30 cellular contexts compared by ENCODE assay signal in the genomic region with DNA sequence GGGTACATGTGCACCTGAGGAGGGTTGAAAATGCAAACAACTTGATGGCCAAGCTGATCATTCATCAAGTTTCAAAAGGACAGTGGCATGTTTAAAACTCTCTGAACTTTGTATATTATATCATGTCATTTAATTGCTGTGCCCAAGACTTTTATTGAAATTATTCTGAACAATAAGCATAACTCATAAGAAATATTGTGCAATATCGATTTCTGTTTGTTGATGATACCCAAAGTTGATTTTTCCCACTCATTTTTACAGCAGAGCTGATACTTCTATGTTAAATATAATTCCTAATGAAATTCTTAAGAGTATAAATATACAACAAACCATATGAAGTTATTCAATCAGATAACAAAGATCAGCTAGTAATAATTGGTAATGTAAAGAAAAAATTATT. TPM values are rescaled to one million over a fixed set of nuclear protein-coding genes. Genes with fewer than 3 reads are reported as not detected.
"Had no signal": no experiment of that assay in that cellular context is flagged by ENCODE, and none has a peak within 500 bp of the region (broad histone marks: within the 10 kb centered on the region; RNA-seq: fewer than 3 reads in every experiment).

No MANE protein-coding gene starts in this region.

- H3K4me2 ChIP-seq: smooth muscle cell had no signal

- H3K27ac ChIP-seq: neutrophil, ovary, parathyroid adenoma, psoas muscle, skin epidermis, spleen, suprapubic skin, testis, tibial artery, transverse colon, upper lobe of right lung, uterus had no signal

- H3K36me3 ChIP-seq: neutrophil, ovary, spleen, suprapubic skin, tibial artery, transverse colon, upper lobe of right lung, uterus had no signal

- H3K9me3 ChIP-seq: neutrophil, ovary, psoas muscle, spleen, suprapubic skin, testis, tibial artery, transverse colon, upper lobe of right lung, uterus had no signal

- H3K4me1 ChIP-seq: parathyroid adenoma, psoas muscle, spleen, suprapubic skin, testis, tibial artery, transverse colon, upper lobe of right lung had no signal

- H3K79me2 ChIP-seq: parathyroid adenoma had no signal

- H3K4me3 ChIP-seq: ovary, psoas muscle, skin epidermis, smooth muscle cell, spleen, suprapubic skin, testis, tibial artery, transverse colon, upper lobe of right lung, uterus had no signal

- DNase-seq: naive thymus-derived CD8-positive, alpha-beta T cell; nephron progenitor cell; occipital lobe; ovary; posterior cingulate gyrus; psoas muscle; right cardiac atrium; spleen; stimulated activated CD4-positive, alpha-beta T cell treated with anti-CD3 and anti-CD28 coated beads, Interleukin-12 subunit alpha, Interleukin-12 subunit beta, amount 100 ng/mL, for 4 hours; stimulated activated CD4-positive, alpha-beta T cell treated with anti-CD3 and anti-CD28 coated beads, Interleukin-1b, Interleukin-23, amount 100 ng/mL, for 48 hours; stimulated activated CD4-positive, alpha-beta T cell treated with anti-CD3 and anti-CD28 coated beads, Interleukin-4, amount 100 ng/mL, for 1 hour; stimulated activated CD4-positive, alpha-beta T cell treated with anti-CD3 and anti-CD28 coated beads, Interleukin-4, amount 100 ng/mL, for 4 hours; stimulated activated CD8-positive, alpha-beta memory T cell treated with anti-CD3 and anti-CD28 coated beads, Interleukin-4, amount 100 ng/mL, for 48 hours; stimulated activated naive CD4-positive, alpha-beta T cell; stimulated activated naive CD8-positive, alpha-beta T cell treated with anti-CD3 and anti-CD28 coated beads, Interleukin-15, amount 100 ng/mL, for 72 hours; stimulated activated naive CD8-positive, alpha-beta T cell treated with anti-CD3 and anti-CD28 coated beads, Interleukin-15, Interleukin-2, amounts not matched to agents 100 U/mL and 50 U/mL, for 24 hours; substantia nigra; testis; tibial artery; transverse colon; upper lobe of right lung; uterus had no signal

- ATAC-seq: naive thymus-derived CD8-positive, alpha-beta T cell; natural killer cell treated with Interleukin-12 subunit alpha and Interleukin-12 subunit beta and Interleukin-15 and Interleukin-18, amount 100 ng/mL, for 72 hours; psoas muscle; right cardiac atrium; sciatic nerve; stimulated activated memory B cell treated with anti-CD40 and anti-IgM and Interleukin-4, amounts not matched to agents 10 μg/mL and 1 μg/mL and 100 μg/mL, for 72 hours; stimulated activated naive CD8-positive, alpha-beta T cell treated with anti-CD3 and anti-CD28 coated beads, Interleukin-15, amount 100 ng/mL, for 72 hours; stimulated activated naive CD8-positive, alpha-beta T cell treated with anti-CD3 and anti-CD28 coated beads, Interleukin-15, Interleukin-2, amounts not matched to agents 100 U/mL and 50 U/mL, for 24 hours; upper lobe of right lung had no signal

- H3K9ac ChIP-seq: parathyroid adenoma had no signal

- H3K27me3 ChIP-seq: neutrophil, ovary, spleen, suprapubic skin, testis, tibial artery, transverse colon, upper lobe of right lung, uterus had no signal

- H2AFZ ChIP-seq: parathyroid adenoma had no signal

RNA-seq across cellular contexts. Expression of a gene that starts 49.1 kb away (rescaled TPM):
- total RNA-seq: naive thymus-derived CD8-positive, alpha-beta T cell; natural killer cell treated with Interleukin-12 subunit alpha and Interleukin-12 subunit beta and Interleukin-15 and Interleukin-18, amount 100 ng/mL, for 72 hours had no signal
- polyA plus RNA-seq: naive thymus-derived CD8-positive, alpha-beta T cell had no signal
